ENCODE assay signal across 17 cellular contexts in the genomic region with DNA sequence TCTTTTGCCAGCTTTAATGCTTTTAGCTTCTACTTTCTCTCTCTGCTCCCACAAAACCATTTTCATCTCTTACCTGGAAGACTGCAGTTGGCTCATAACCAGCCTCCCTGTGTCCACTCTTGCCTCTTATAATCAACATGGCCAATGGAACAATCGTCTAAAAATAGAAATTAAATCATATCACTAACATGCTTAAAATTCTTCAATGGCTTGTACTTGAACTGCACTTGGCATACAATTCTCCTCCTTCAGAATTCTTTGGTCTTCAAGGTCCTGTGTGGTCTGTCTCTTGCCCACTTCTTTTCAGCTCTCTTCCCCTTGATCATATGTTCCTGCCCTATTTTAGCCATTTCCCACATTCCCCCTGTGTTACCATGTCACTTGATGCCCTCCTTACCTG.
"Had no signal": no experiment of that assay in that cellular context is flagged by ENCODE, and none has a peak within 500 bp of the region (broad histone marks: within the 10 kb centered on the region; RNA-seq: fewer than 3 reads in every experiment).

No MANE protein-coding gene starts in this region.

- H3K4me1 ChIP-seq: parathyroid adenoma, prostate gland, stomach, uterus had no signal

- DNase-seq: caudate nucleus; cortex of kidney; dorsolateral prefrontal cortex; effector CD8-positive, alpha-beta T cell; islet precursor cell; natural killer cell; stimulated activated CD4-positive, alpha-beta T cell treated with anti-CD3 and anti-CD28 coated beads, Interleukin-2, amount 100 ng/mL, for 24 hours; stimulated activated naive CD4-positive, alpha-beta T cell; stomach; substantia nigra; trophoblast cell; uterus had no signal

- H3K9ac ChIP-seq: parathyroid adenoma had no signal

- ATAC-seq: natural killer cell, sciatic nerve had no signal

- H3K36me3 ChIP-seq: prostate gland, stomach, uterus had no signal

- H3K27me3 ChIP-seq: stomach, uterus had no signal

- H3K4me1 Mint-ChIP-seq: natural killer cell had no signal

- H3K27ac Mint-ChIP-seq: natural killer cell had no signal

- H3K36me3 Mint-ChIP-seq: natural killer cell had no signal

- H3K9me3 ChIP-seq: prostate gland, uterus had no signal

- H3K4me3 Mint-ChIP-seq: natural killer cell had no signal

- FAIRE-seq: frontal cortex had no signal

- H3K4me3 ChIP-seq: dorsolateral prefrontal cortex, prostate gland, skin epidermis, stomach, uterus had no signal
